ENCODE assay signal across 1 cellular context in genomic region chr15:88257311-88257901, GRCh38.
TF ChIP-seq lines count a peak whose summit lies in the region.

No MANE protein-coding gene starts in this region.

TF ChIP-seq in H1, 55 proteins besides CTCF, POLR2A, EP300 and RAD21 (continued from another document):
- TF ChIP-seq CHD7 (IDR thresholded peaks at IDR 0.05; ENCODE audit: insufficient replicate concordance, low read length) (no peak), YY1 (IDR thresholded peaks at IDR 0.05; ENCODE audit: low read depth, low read length) (no peak), MAX (IDR thresholded peaks at IDR 0.05) (no peak), BRCA1 (IDR thresholded peaks at IDR 0.05; ENCODE audit: low read depth, low read length) (no peak), SUZ12 (IDR thresholded peaks at IDR 0.05; ENCODE audit: low read length) (peak; percentile 64), SAP30 (IDR thresholded peaks at IDR 0.05; ENCODE audit: insufficient read depth, insufficient replicate concordance, low read length) (no peak), RXRA (IDR thresholded peaks at IDR 0.05; ENCODE audit: insufficient read depth, low read depth, low read length) (no peak), RBBP5 (IDR thresholded peaks at IDR 0.05; ENCODE audit: borderline replicate concordance, low read depth, low read length) (no peak), TBP (IDR thresholded peaks at IDR 0.05; ENCODE audit: low read depth, low read length) (no peak), CBX5 (IDR thresholded peaks at IDR 0.05; ENCODE audit: low read depth, low read length) (no peak), SP1 (IDR thresholded peaks at IDR 0.05; ENCODE audit: low read depth, low read length) (no peak), MAFK (IDR thresholded peaks at IDR 0.05; ENCODE audit: low read depth, low read length) (no peak), E2F6 (IDR thresholded peaks at IDR 0.05) (no peak), KDM4A (IDR thresholded peaks at IDR 0.05; ENCODE audit: low read depth, low read length, severe bottlenecking) (peak; percentile 28), CHD1 (IDR thresholded peaks at IDR 0.05; ENCODE audit: low read depth, low read length) (no peak), RFX5 (IDR thresholded peaks at IDR 0.05; ENCODE audit: borderline replicate concordance, low read depth, low read length) (no peak), HDAC6 (IDR thresholded peaks at IDR 0.05; ENCODE audit: low read depth, low read length) (no peak), ATF3 (IDR thresholded peaks at IDR 0.05; ENCODE audit: insufficient read depth, low read depth, low read length) (no peak), RNF2 (IDR thresholded peaks at IDR 0.05; ENCODE audit: borderline replicate concordance, low read depth, low read length, missing control alignments, poor library complexity, severe bottlenecking) (peak; percentile 38), TEAD4 (IDR thresholded peaks at IDR 0.05; ENCODE audit: low read depth, low read length) (no peak), JUN (IDR thresholded peaks at IDR 0.05; ENCODE audit: low read depth, low read length) (no peak), SIRT6 (IDR thresholded peaks at IDR 0.05; ENCODE audit: low read length) (no peak)
TF ChIP-seq in H1: peak in this region for 4.
